18 cellular contexts compared by ENCODE assay signal in the genomic region with DNA sequence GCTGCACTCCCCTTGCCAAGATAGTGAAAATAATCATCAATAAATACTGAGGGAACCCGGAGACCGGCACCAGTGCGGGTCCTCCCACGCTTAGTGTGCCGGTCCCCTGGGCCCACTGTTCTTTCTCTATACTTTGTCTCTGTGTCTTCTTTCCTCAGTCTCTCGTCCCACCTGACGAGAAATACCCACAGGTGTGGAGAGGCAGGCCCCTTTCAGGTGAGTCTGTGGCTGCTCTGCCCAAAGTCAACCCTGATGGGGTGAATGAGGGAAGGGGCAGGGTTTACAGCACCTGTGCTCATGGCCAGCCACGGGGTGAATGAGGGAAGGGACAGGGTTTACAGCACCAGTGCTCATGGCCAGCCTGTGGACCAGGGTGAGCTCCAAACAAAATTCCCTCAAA. TPM values are rescaled to one million over a fixed set of nuclear protein-coding genes. Genes with fewer than 3 reads are reported as not detected.
DNase-seq lines count a peak whose midpoint lies in the region; ATAC-seq and TF ChIP-seq lines count a peak whose summit lies in the region.
"Had no signal": no experiment of that assay in that cellular context is flagged by ENCODE, and none has a peak within 500 bp of the region (broad histone marks: within the 10 kb centered on the region; RNA-seq: fewer than 3 reads in every experiment).

No MANE protein-coding gene starts in this region.

- H3K27me3 Mint-ChIP-seq in T-helper 2 cell treated with Interferon-gamma antibody and Interleukin-4, amounts not matched to agents 5 μg/mL and 100 μg/mL, for 36 hours (ENCODE audit: low read depth), result no peaks in the 10 kb centered on the region
- no peaks in the 10 kb centered on the region for H3K27me3 Mint-ChIP-seq in natural killer cell (ENCODE audit: low read depth in 2 of 2)

- H3K4me1 Mint-ChIP-seq in T-helper 2 cell treated with Interferon-gamma antibody and Interleukin-4, amounts not matched to agents 5 μg/mL and 100 μg/mL, for 36 hours (ENCODE audit: low read depth), result peaks cover 33% of the 10 kb centered on the region
- peaks cover 32 to 33% of the 10 kb centered on the region in 2 donors for H3K4me1 Mint-ChIP-seq in natural killer cell

- H3K36me3 Mint-ChIP-seq in T-helper 2 cell treated with Interferon-gamma antibody and Interleukin-4, amounts not matched to agents 5 μg/mL and 100 μg/mL, for 36 hours (ENCODE audit: low read depth), result peaks cover 20% of the 10 kb centered on the region
- H3K36me3 Mint-ChIP-seq in activated naive CD4-positive, alpha-beta T cell treated with anti-CD3 and anti-CD28 coated beads, Interleukin-2, amount 50 U/mL, for 72 hours, result peaks cover 15 to 22% of the 10 kb centered on the region in 2 donors
- H3K36me3 Mint-ChIP-seq in natural killer cell, result no peaks in the 10 kb centered on the region

- peak overlapping the region; percentile 86 for H3K27ac Mint-ChIP-seq in T-helper 2 cell treated with Interferon-gamma antibody and Interleukin-4, amounts not matched to agents 5 μg/mL and 100 μg/mL, for 36 hours
- H3K27ac Mint-ChIP-seq in activated naive CD4-positive, alpha-beta T cell treated with anti-CD3 and anti-CD28 coated beads, Interleukin-2, amount 50 U/mL, for 72 hours, result peak overlapping the region; percentile 86 to 95
- peak overlapping the region; percentile 14 to 69 for H3K27ac Mint-ChIP-seq in natural killer cell
- H3K27ac Mint-ChIP-seq: H9 had no signal

- no peak for ATAC-seq in activated naive CD4-positive, alpha-beta T cell treated with anti-CD3 and anti-CD28 coated beads, Interleukin-2, amount 50 U/mL, for 72 hours
- ATAC-seq in natural killer cell (no peak), GM19023 (IDR thresholded peaks at IDR 0.05; ENCODE audit: unreplicated experiment) (no peak), HG03139 (IDR thresholded peaks at IDR 0.05; ENCODE audit: unreplicated experiment) (no peak)

- peak overlapping the region; percentile 57; the same call in 1 of the 2 replicates for H3K27ac ChIP-seq in HL-60 (replicated peaks)
- H3K27ac ChIP-seq: thyroid gland had no signal

- no peaks in the 10 kb centered on the region for H3K27me3 ChIP-seq in HL-60 (ENCODE audit: insufficient read depth, poor library complexity, severe bottlenecking)
- H3K27me3 ChIP-seq: thyroid gland had no signal

- H3K4me3 Mint-ChIP-seq in T-helper 2 cell treated with Interferon-gamma antibody and Interleukin-4, amounts not matched to agents 5 μg/mL and 100 μg/mL, for 36 hours, result peak overlapping the region; percentile 40
- no peak overlapping the region for H3K4me3 Mint-ChIP-seq in natural killer cell
- H3K4me3 Mint-ChIP-seq: H9 had no signal

- no peaks in the 10 kb centered on the region for H3K9me3 Mint-ChIP-seq in T-helper 2 cell treated with Interferon-gamma antibody and Interleukin-4, amounts not matched to agents 5 μg/mL and 100 μg/mL, for 36 hours
- no peaks in the 10 kb centered on the region for H3K9me3 Mint-ChIP-seq in activated naive CD4-positive, alpha-beta T cell treated with anti-CD3 and anti-CD28 coated beads, Interleukin-2, amount 50 U/mL, for 72 hours
- no peaks in the 10 kb centered on the region for H3K9me3 Mint-ChIP-seq in natural killer cell

- no peak overlapping the region for H3K4me3 ChIP-seq in HL-60 (replicated peaks; ENCODE audit: insufficient read depth, low read length)
- H3K4me3 ChIP-seq: thyroid gland had no signal

- TF ChIP-seq CTCF in HL-60 (IDR thresholded peaks at IDR 0.05; ENCODE audit: insufficient read depth, low read length) (no peak), natural killer cell (IDR thresholded peaks at IDR 0.05) (no peak)

- intact Hi-C loops in natural killer cell (cut with micrococcal nuclease), result no loop called here

- no peak for DNase-seq in T-helper 2 cell treated with Interferon-gamma antibody and Interleukin-4, amounts not matched to agents 5 μg/mL and 100 μg/mL, for 36 hours (ENCODE audit: low spot score)
- DNase-seq in T-helper 2 cell (no peak), HL-60 (ENCODE audit: low read depth in 1 of 2, low spot score in 1 of 2) (no peak), natural killer cell (no peak), SHP77 treated with DMSO at 0.1 percent for 48 hours (lab: John Stamatoyannopoulos, UW) (no peak)
- peak in 1 of 2 donors; percentile 2 for DNase-seq in activated naive CD4-positive, alpha-beta T cell treated with anti-CD3 and anti-CD28 coated beads, Interleukin-2, amount 50 U/mL, for 72 hours (ENCODE audit: low spot score in 2 of 2)
- DNase-seq: 8988T; central memory CD4-positive, alpha-beta T cell; erythroblast; H9; NCI-H2029 treated with DMSO at 0.1 percent for 48 hours; NCI-H748 treated with DMSO at 0.1 percent for 48 hours; SHP77; thyroid gland had no signal

RNA-seq across cellular contexts. Expression of gene BET1L, which starts 4.7 kb away (rescaled TPM):
- total RNA-seq in activated naive CD4-positive, alpha-beta T cell treated with anti-CD3 and anti-CD28 coated beads, Interleukin-2, amount 50 U/mL, for 72 hours, result 10 to 100 TPM; 53.3 to 81.6 TPM
- 10 to 100 TPM; 32.4 to 44.1 (median 35.8) TPM for total RNA-seq in natural killer cell

RNA-seq across cellular contexts. Expression of gene RIC8A, which starts 5.0 kb away (rescaled TPM):
- 100 to 1,000 TPM; 110 to 179 TPM for total RNA-seq in activated naive CD4-positive, alpha-beta T cell treated with anti-CD3 and anti-CD28 coated beads, Interleukin-2, amount 50 U/mL, for 72 hours
- 100 to 1,000 TPM; 102 to 153 (median 106) TPM for total RNA-seq in natural killer cell

RNA-seq across cellular contexts. Expression of gene SCGB1C1, which starts 9.6 kb away (rescaled TPM):
- total RNA-seq in activated naive CD4-positive, alpha-beta T cell treated with anti-CD3 and anti-CD28 coated beads, Interleukin-2, amount 50 U/mL, for 72 hours, result under 1 TPM in 1 of 2 donors, not detected in 1; 0.64 TPM
- 1 to 10 TPM in 1 of 3 donors, under 1 TPM in 1, not detected in 1; 0.73 to 2.1 TPM for total RNA-seq in natural killer cell
- total RNA-seq: Caco-2, H9, skeletal muscle tissue, thyroid gland had no signal

RNA-seq across cellular contexts. Expression of gene SIRT3, which starts 33.7 kb away (rescaled TPM):
- total RNA-seq in activated naive CD4-positive, alpha-beta T cell treated with anti-CD3 and anti-CD28 coated beads, Interleukin-2, amount 50 U/mL, for 72 hours, result 10 to 100 TPM; 11.7 to 38.7 TPM
- total RNA-seq in natural killer cell, result 10 to 100 TPM; 20.1 to 24.2 (median 21.2) TPM

RNA-seq across cellular contexts. Expression of gene PSMD13, which starts 34.3 kb away (rescaled TPM):
- total RNA-seq in activated naive CD4-positive, alpha-beta T cell treated with anti-CD3 and anti-CD28 coated beads, Interleukin-2, amount 50 U/mL, for 72 hours, result 100 to 1,000 TPM; 196 to 273 TPM
- total RNA-seq in natural killer cell, result 100 to 1,000 TPM in 2 of 3 donors, 10 to 100 TPM in 1; 94.6 to 111 (median 104) TPM
